In genomic region chr2:61361068-61361467, GRCh38 we compare ENCODE assay signal across 7 cellular contexts.
"Had no signal": no experiment of that assay in that cellular context is flagged by ENCODE, and none has a peak within 500 bp of the region (broad histone marks: within the 10 kb centered on the region; RNA-seq: fewer than 3 reads in every experiment).

No MANE protein-coding gene starts in this region.

- H3K9me3 Mint-ChIP-seq: HFFc6 had no signal

- H3K4me3 Mint-ChIP-seq: HFFc6 had no signal

- DNase-seq: GM23248, GOT3, H7, HFFc6, IMR-90, KBM-7 had no signal

- ATAC-seq: HCT116 had no signal

- H3K27ac Mint-ChIP-seq: HFFc6 had no signal
